8 cellular contexts compared by ENCODE assay signal in genomic region chr2:3377612-3378432, GRCh38. TPM values are rescaled to one million over a fixed set of nuclear protein-coding genes. Genes with fewer than 3 reads are reported as not detected.
A peak's percentile ranks its signal among the peaks of the same experiment; 100 is the strongest.
DNase-seq lines count a peak whose midpoint lies in the region; ATAC-seq, FAIRE-seq and TF ChIP-seq lines count a peak whose summit lies in the region.

Gene EIPR1, minus strand, starts transcription at chr2:3377818. Its CDS starts 129 bp downstream, at chr2:3377689.

- no peaks in the 10 kb centered on the region for H3K27me3 ChIP-seq in HUES64 (ENCODE audit: insufficient read depth, low read length)
- H3K27me3 ChIP-seq in OCI-LY1 (ENCODE audit: insufficient read depth, low read length) = no peaks in the 10 kb centered on the region

- intact Hi-C loops in Calu3 (cut with micrococcal nuclease; ENCODE audit: unreplicated experiment) = loop anchor here (2.0 kb wide), 1 partner anchor 75 kb away; no protein-coding TSS in a partner anchor

- H3K4me2 ChIP-seq in OCI-LY1 (ENCODE audit: low read length) = peak within 1 kb of the TSS; percentile 85

- no peaks in the 10 kb centered on the region for H3K9me3 ChIP-seq in HUES64 (ENCODE audit: insufficient read depth, low read depth, low read length)
- no peaks in the 10 kb centered on the region for H3K9me3 ChIP-seq in OCI-LY1 (ENCODE audit: low read length)

- peak; percentile 82 for ATAC-seq in GM21447 (IDR thresholded peaks at IDR 0.05; ENCODE audit: unreplicated experiment)

- BruUV-seq in Calu3 (replicated peaks; lab: Mats Ljungman, UMichigan) = no TSS peak

- peaks cover 12% of the 10 kb centered on the region; the same call in 1 of the 2 replicates for H3K4me1 ChIP-seq in HUES64 (ENCODE audit: insufficient read depth, low read length)
- H3K4me1 ChIP-seq in OCI-LY1 (ENCODE audit: insufficient read depth, low read length, severe bottlenecking) = peaks cover 42% of the 10 kb centered on the region

- CTCF ChIA-PET in Calu3 (lab: Charles Lee) = interaction anchor here (0.6 kb wide), 1 partner anchor 18 kb away, joined by 5 read pairs; no protein-coding TSS in a partner anchor

- peak within 1 kb of the TSS; percentile 86 for H3K27ac Mint-ChIP-seq in Calu3 (ENCODE audit: unreplicated experiment)
- H3K27ac Mint-ChIP-seq in mesothelial cell of epicardium = peak within 1 kb of the TSS; percentile 90

- H2AFZ ChIP-seq in OCI-LY1 (ENCODE audit: low read length) = no peak within 1 kb of the TSS

- 3% methylated on average over 57 of the region's 57 CpGs for WGBS in HUES64

- H3K36me3 ChIP-seq in HUES64 (ENCODE audit: insufficient read depth, low read length) (peaks cover 15% of the 10 kb centered on the region; the same call in 1 of the 2 replicates), OCI-LY1 (ENCODE audit: insufficient read depth, low read length) (peaks cover 23% of the 10 kb centered on the region)

- peak; percentile 90 for FAIRE-seq in endometrium (lab: Jason Lieb, UNC)

- H3K9ac ChIP-seq in HUES64 (ENCODE audit: low read depth, low read length) = peak within 1 kb of the TSS; percentile 88
- H3K9ac ChIP-seq in OCI-LY1 (ENCODE audit: low read length) = peak within 1 kb of the TSS; percentile 84

- no peaks in the 10 kb centered on the region for H3F3A ChIP-seq in OCI-LY1 (ENCODE audit: insufficient read depth, low read length)

- no peaks in the 10 kb centered on the region for H4K20me1 ChIP-seq in OCI-LY1 (ENCODE audit: insufficient read depth, low read length)

- H3K4me3 Mint-ChIP-seq in Calu3 (ENCODE audit: low read depth, unreplicated experiment) (peak within 1 kb of the TSS; percentile 96), mesothelial cell of epicardium (peak within 1 kb of the TSS; percentile 97)

- H3K36me3 Mint-ChIP-seq in Calu3 (ENCODE audit: insufficient read depth, unreplicated experiment) (peaks cover 42% of the 10 kb centered on the region), mesothelial cell of epicardium (peaks cover 10% of the 10 kb centered on the region)

- DNase-seq in Calu3 = peak; percentile 96
- DNase-seq in activated CD8-positive, alpha-beta memory T cell treated with anti-CD3 and anti-CD28 coated beads, Interleukin-2, amount 50 U/mL, for 4 hours = peak; percentile 94
- DNase-seq in mesothelial cell of epicardium (ENCODE audit: low spot score in 2 of 2, unreplicated experiment in 2 of 2) = peak; percentile 84 to 94
- peak; percentile 94 for DNase-seq in stimulated activated CD8-positive, alpha-beta memory T cell treated with anti-CD3 and anti-CD28 coated beads, Interleukin-15, amount 100 ng/mL, for 48 hours (ENCODE audit: low read depth in 2 of 2)

- no peak for TF ChIP-seq CTCF in Calu3 (IDR thresholded peaks at IDR 0.05; ENCODE audit: unreplicated experiment)
- no peak for TF ChIP-seq CTCF in OCI-LY1 (IDR thresholded peaks at IDR 0.05; ENCODE audit: low read length)
- no peak for TF ChIP-seq CTCF in mesothelial cell of epicardium (IDR thresholded peaks at IDR 0.05; ENCODE audit: unreplicated experiment)

- H3K27ac ChIP-seq in HUES64 (ENCODE audit: low read depth, low read length) (peak within 1 kb of the TSS; percentile 89), OCI-LY1 (ENCODE audit: low read depth, low read length, poor library complexity, severe bottlenecking) (peak within 1 kb of the TSS; percentile 79)

- H3K4me3 ChIP-seq in HUES64 (ENCODE audit: low read length) = peak within 1 kb of the TSS; percentile 91
- peak within 1 kb of the TSS; percentile 84 for H3K4me3 ChIP-seq in OCI-LY1 (ENCODE audit: low read depth, low read length, poor library complexity, severe bottlenecking)

- H3K9me2 ChIP-seq in OCI-LY1 (ENCODE audit: low read depth, low read length) = no peaks in the 10 kb centered on the region

- H3K4me1 Mint-ChIP-seq in Calu3 (ENCODE audit: low read depth, unreplicated experiment) (peaks cover 15% of the 10 kb centered on the region), mesothelial cell of epicardium (peaks cover 32% of the 10 kb centered on the region)

- H3K9me3 Mint-ChIP-seq in Calu3 (ENCODE audit: low read depth, unreplicated experiment) = no peaks in the 10 kb centered on the region
- no peaks in the 10 kb centered on the region for H3K9me3 Mint-ChIP-seq in mesothelial cell of epicardium

- H3K27me3 Mint-ChIP-seq in Calu3 (ENCODE audit: unreplicated experiment) (no peaks in the 10 kb centered on the region), mesothelial cell of epicardium (ENCODE audit: low read depth) (no peaks in the 10 kb centered on the region)

- H3K79me2 ChIP-seq in OCI-LY1 (ENCODE audit: insufficient read depth, low read length) = peaks cover 35% of the 10 kb centered on the region

RNA-seq across cellular contexts. Expression of gene EIPR1, which starts in this region (rescaled TPM):
- 31.7 and 34.4 TPM in 2 replicates for total RNA-seq in Calu3 (2022)
- polyA plus RNA-seq in HUES64 (2013, experiment 1 of 2) = 25.0 TPM
- 26.2 TPM for polyA plus RNA-seq in HUES64 (2013, experiment 2 of 2)
- 25.4 to 27.9 TPM (median 26.4 TPM) in 3 replicates for total RNA-seq in mesothelial cell of epicardium

Comparison
In these comparisons a context has a peak if more than half of its experiments do, and no peak if none do; other contexts are left out.
1. Peak in every context shown above with its lines: DNase-seq, ATAC-seq, H3K4me3 ChIP-seq and H3K27ac ChIP-seq.